ENCODE assay signal across 14 cellular contexts in genomic region chr14:68590233-68590535, GRCh38.
DNase-seq lines count a peak whose midpoint lies in the region; ATAC-seq and TF ChIP-seq lines count a peak whose summit lies in the region.
"Had no signal": no experiment of that assay in that cellular context is flagged by ENCODE, and none has a peak within 500 bp of the region (broad histone marks: within the 10 kb centered on the region; RNA-seq: fewer than 3 reads in every experiment).

No MANE protein-coding gene starts in this region.

- no peaks in the 10 kb centered on the region for H3K9me3 ChIP-seq in right atrium auricular region
- no peaks in the 10 kb centered on the region for H3K9me3 ChIP-seq in gastrocnemius medialis
- no peaks in the 10 kb centered on the region for H3K9me3 ChIP-seq in vagina

- H2BK15ac ChIP-seq in mesendoderm (replicated peaks; ENCODE audit: low read depth), result no peak overlapping the region

- no peak overlapping the region for H3K9ac ChIP-seq in mesendoderm (ENCODE audit: low read length)

- peak overlapping the region; percentile 51 to 64 for H3K27ac ChIP-seq in right atrium auricular region
- H3K27ac ChIP-seq in mesendoderm (ENCODE audit: low read depth, low read length), result no peak overlapping the region
- peak overlapping the region; percentile 37 to 61 (median 56) for H3K27ac ChIP-seq in gastrocnemius medialis
- peak overlapping the region; percentile 90 for H3K27ac ChIP-seq in vagina

- no peak for TF ChIP-seq POLR2A in gastrocnemius medialis (IDR thresholded peaks at IDR 0.05)
- no peak for TF ChIP-seq POLR2A in vagina (IDR thresholded peaks at IDR 0.05)

- H3K4me2 ChIP-seq in mesendoderm (ENCODE audit: low read length), result no peak overlapping the region

- no peak overlapping the region for H4K5ac ChIP-seq in mesendoderm (ENCODE audit: low read length)

- no peaks in the 10 kb centered on the region for H3K79me2 ChIP-seq in mesendoderm (ENCODE audit: control insufficient read depth, insufficient read depth, low read length)

- no peaks in the 10 kb centered on the region for H3K36me3 ChIP-seq in right atrium auricular region
- H3K36me3 ChIP-seq in mesendoderm (ENCODE audit: control insufficient read depth, insufficient read depth, low read length), result no peaks in the 10 kb centered on the region
- H3K36me3 ChIP-seq in gastrocnemius medialis, result no peaks in the 10 kb centered on the region
- no peaks in the 10 kb centered on the region for H3K36me3 ChIP-seq in vagina

- no peak overlapping the region for H3K4ac ChIP-seq in mesendoderm (ENCODE audit: low read depth, low read length)

- H3K27me3 ChIP-seq in right atrium auricular region (no peaks in the 10 kb centered on the region), mesendoderm (ENCODE audit: insufficient read depth, low read length, poor library complexity) (no peaks in the 10 kb centered on the region), gastrocnemius medialis (no peaks in the 10 kb centered on the region), vagina (no peaks in the 10 kb centered on the region)

- no peak for TF ChIP-seq CTCF in right atrium auricular region (IDR thresholded peaks at IDR 0.05)
- no peak for TF ChIP-seq CTCF in gastrocnemius medialis (IDR thresholded peaks at IDR 0.05 in 4 of 5, conservative IDR thresholded peaks at IDR 0.05 in 1 of 5)
- TF ChIP-seq CTCF in vagina (IDR thresholded peaks at IDR 0.05), result no peak

- H3K4me3 ChIP-seq in right atrium auricular region (no peak overlapping the region), mesendoderm (ENCODE audit: low read length) (no peak overlapping the region), gastrocnemius medialis (no peak overlapping the region), vagina (no peak overlapping the region)

- no peak for DNase-seq in right atrium auricular region (ENCODE audit: low spot score)
- DNase-seq in Right ventricle myocardium superior, result no peak
- DNase-seq in mesendoderm, result no peak
- no peak for DNase-seq in gastrocnemius medialis
- DNase-seq in vagina (ENCODE audit: extremely low spot score in 2 of 2), result no peak
- DNase-seq in NCI-H1092 treated with DMSO at 0.1 percent for 48 hours (lab: John Stamatoyannopoulos, UW), result no peak
- DNase-seq in NCI-H748 (lab: John Stamatoyannopoulos, UW; ENCODE audit: unreplicated experiment), result no peak
- DNase-seq: activated CD4-positive, alpha-beta memory T cell treated with anti-CD3 and anti-CD28 coated beads for 36 hours; activated T-cell treated with anti-CD3 and anti-CD28 coated beads, Interleukin-2, amount 50 U/mL, for 72 hours; NCI-H146; NCI-H510A; small intestine; stimulated activated naive CD8-positive, alpha-beta T cell treated with anti-CD3 and anti-CD28 coated beads, Interleukin-15, Interleukin-2, amounts not matched to agents 100 U/mL and 50 U/mL, for 24 hours had no signal

- H3K56ac ChIP-seq in mesendoderm (ENCODE audit: low read length), result peak overlapping the region; percentile 15

- intact Hi-C loops in Right ventricle myocardium superior (cut with DNase I) (no loop called here), gastrocnemius medialis (cut with DNase I; ENCODE audit: low total_unique reads) (no loop called here), vagina (cut with DNase I) (no loop called here)

- no peak overlapping the region for H4K8ac ChIP-seq in mesendoderm (ENCODE audit: low read depth, low read length)

- H3K79me1 ChIP-seq in mesendoderm (ENCODE audit: low read length), result no peaks in the 10 kb centered on the region

- H3K23ac ChIP-seq in mesendoderm (ENCODE audit: low read length), result no peak overlapping the region

- H2BK5ac ChIP-seq in mesendoderm (ENCODE audit: low read length), result no peak overlapping the region

- H2AK5ac ChIP-seq in mesendoderm (ENCODE audit: low read length), result no peak overlapping the region

- WGBS in mesendoderm (ENCODE audit: extremely low coverage, insufficient coverage, low lambda C conversion rate), result no CpG with 5 or more reads among the region's 3 CpGs

- ATAC-seq in Right ventricle myocardium superior (ENCODE audit: poor library complexity) (no peak), gastrocnemius medialis (no peak), HG03457 (IDR thresholded peaks at IDR 0.05; ENCODE audit: unreplicated experiment) (no peak)
- ATAC-seq: activated T-cell treated with anti-CD3 and anti-CD28 coated beads, Interleukin-2, amount 50 U/mL, for 72 hours; stimulated activated naive CD8-positive, alpha-beta T cell treated with anti-CD3 and anti-CD28 coated beads, Interleukin-15, Interleukin-2, amounts not matched to agents 100 U/mL and 50 U/mL, for 24 hours had no signal

- H3K4me1 ChIP-seq in right atrium auricular region, result peaks cover 0 to 31% of the 10 kb centered on the region in 2 donors
- peaks cover 11% of the 10 kb centered on the region for H3K4me1 ChIP-seq in mesendoderm (ENCODE audit: control insufficient read depth, low read depth, low read length)
- peaks cover 38 to 40% of the 10 kb centered on the region in 2 donors for H3K4me1 ChIP-seq in gastrocnemius medialis
- H3K4me1 ChIP-seq in vagina, result peaks cover 90% of the 10 kb centered on the region

- no peak overlapping the region for H2BK120ac ChIP-seq in mesendoderm (ENCODE audit: low read depth, low read length)

- H3K18ac ChIP-seq in mesendoderm (ENCODE audit: low read length), result no peak overlapping the region

- in situ Hi-C loops in gastrocnemius medialis (cut with MboI; ENCODE audit: low sequenced_read_pairs in 4 of 4), result no loop called here
